Comparison of ENCODE assay signal across 1 cellular context in the genomic region with DNA sequence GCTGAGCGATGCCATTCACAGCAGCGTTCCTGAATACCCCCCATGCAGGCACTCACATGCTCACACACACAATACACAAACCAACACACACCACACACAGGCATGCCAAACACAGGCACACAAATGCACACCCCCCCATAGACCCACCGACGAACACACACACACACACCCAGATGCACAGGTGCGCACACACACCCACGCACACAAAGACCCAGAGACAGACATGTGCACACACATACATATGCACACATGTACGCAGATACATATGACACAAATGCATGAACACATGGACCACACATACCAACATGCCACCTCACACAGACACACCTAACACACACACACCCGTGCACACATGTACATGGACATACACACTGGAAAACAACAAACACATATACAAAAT.
TF ChIP-seq lines count a peak whose summit lies in the region.

No MANE protein-coding gene starts in this region.

TF ChIP-seq in HepG2, 621 proteins besides CTCF, POLR2A, EP300 and RAD21:
- TF ChIP-seq ZEB1 (IDR thresholded peaks at IDR 0.05; ENCODE audit: insufficient replicate concordance, low read depth) (no peak), ATM (IDR thresholded peaks at IDR 0.05; ENCODE audit: borderline replicate concordance) (no peak)
- TF ChIP-seq, protein P1, sequence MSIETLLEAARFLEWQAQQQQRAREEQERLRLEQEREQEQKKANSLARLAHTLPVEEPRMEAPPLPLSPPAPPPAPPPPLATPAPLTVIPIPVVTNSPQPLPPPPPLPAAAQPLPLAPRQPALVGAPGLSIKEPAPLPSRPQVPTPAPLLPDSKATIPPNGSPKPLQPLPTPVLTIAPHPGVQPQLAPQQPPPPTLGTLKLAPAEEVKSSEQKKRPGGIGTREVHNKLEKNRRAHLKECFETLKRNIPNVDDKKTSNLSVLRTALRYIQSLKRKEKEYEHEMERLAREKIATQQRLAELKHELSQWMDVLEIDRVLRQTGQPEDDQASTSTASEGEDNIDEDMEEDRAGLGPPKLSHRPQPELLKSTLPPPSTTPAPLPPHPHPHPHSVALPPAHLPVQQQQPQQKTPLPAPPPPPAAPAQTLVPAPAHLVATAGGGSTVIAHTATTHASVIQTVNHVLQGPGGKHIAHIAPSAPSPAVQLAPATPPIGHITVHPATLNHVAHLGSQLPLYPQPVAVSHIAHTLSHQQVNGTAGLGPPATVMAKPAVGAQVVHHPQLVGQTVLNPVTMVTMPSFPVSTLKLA (IDR thresholded peaks at IDR 0.05) = peak; percentile 81
- TF ChIP-seq, protein P2, sequence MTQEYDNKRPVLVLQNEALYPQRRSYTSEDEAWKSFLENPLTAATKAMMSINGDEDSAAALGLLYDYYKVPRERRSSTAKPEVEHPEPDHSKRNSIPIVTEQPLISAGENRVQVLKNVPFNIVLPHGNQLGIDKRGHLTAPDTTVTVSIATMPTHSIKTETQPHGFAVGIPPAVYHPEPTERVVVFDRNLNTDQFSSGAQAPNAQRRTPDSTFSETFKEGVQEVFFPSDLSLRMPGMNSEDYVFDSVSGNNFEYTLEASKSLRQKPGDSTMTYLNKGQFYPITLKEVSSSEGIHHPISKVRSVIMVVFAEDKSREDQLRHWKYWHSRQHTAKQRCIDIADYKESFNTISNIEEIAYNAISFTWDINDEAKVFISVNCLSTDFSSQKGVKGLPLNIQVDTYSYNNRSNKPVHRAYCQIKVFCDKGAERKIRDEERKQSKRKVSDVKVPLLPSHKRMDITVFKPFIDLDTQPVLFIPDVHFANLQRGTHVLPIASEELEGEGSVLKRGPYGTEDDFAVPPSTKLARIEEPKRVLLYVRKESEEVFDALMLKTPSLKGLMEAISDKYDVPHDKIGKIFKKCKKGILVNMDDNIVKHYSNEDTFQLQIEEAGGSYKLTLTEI (CRISPR knock-in tag; conservative IDR thresholded peaks at IDR 0.05) = no peak
